ENCODE assay signal across 13 cellular contexts in genomic region chr4:53014368-53014767, GRCh38.
"Had no signal": no experiment of that assay in that cellular context is flagged by ENCODE, and none has a peak within 500 bp of the region (broad histone marks: within the 10 kb centered on the region; RNA-seq: fewer than 3 reads in every experiment).

No MANE protein-coding gene starts in this region.

- H3K27ac ChIP-seq: colonic mucosa, gastroesophageal sphincter, lower lobe of right lung had no signal

- DNase-seq: activated CD8-positive, alpha-beta memory T cell treated with anti-CD3 and anti-CD28 coated beads, Interleukin-2, amount 50 U/mL, for 4 hours; activated CD8-positive, alpha-beta T cell treated with anti-CD3 and anti-CD28 coated beads for 36 hours; activated gamma-delta T cell treated with Interleukin-2 at 50 U/mL for 16 hours; activated naive CD8-positive, alpha-beta T cell treated with anti-CD3 and anti-CD28 coated beads, Interleukin-2, amount 10 ng/mL, durations not matched to agents 7 days and 5 days; activated T-cell treated with anti-CD3 and anti-CD28 coated beads, Interleukin-2, amount 50 U/mL, for 72 hours; aorta; colonic mucosa; lower lobe of right lung; occipital lobe; stimulated activated CD4-positive, alpha-beta T cell treated with anti-CD3 and anti-CD28 coated beads, Interleukin-4, amount 100 ng/mL, for 1 hour; stimulated activated CD8-positive, alpha-beta memory T cell treated with anti-CD3 and anti-CD28 coated beads, Interleukin-4, amount 100 ng/mL, for 48 hours; T-helper 9 cell had no signal

- H3K4me3 ChIP-seq: colonic mucosa, gastroesophageal sphincter, lower lobe of right lung had no signal

- H3K36me3 ChIP-seq: colonic mucosa, gastroesophageal sphincter, lower lobe of right lung had no signal

- H3K4me1 ChIP-seq: colonic mucosa had no signal

- H3K9me3 ChIP-seq: colonic mucosa, gastroesophageal sphincter, lower lobe of right lung had no signal

- H3K27me3 ChIP-seq: colonic mucosa, gastroesophageal sphincter had no signal
